In the genomic region with DNA sequence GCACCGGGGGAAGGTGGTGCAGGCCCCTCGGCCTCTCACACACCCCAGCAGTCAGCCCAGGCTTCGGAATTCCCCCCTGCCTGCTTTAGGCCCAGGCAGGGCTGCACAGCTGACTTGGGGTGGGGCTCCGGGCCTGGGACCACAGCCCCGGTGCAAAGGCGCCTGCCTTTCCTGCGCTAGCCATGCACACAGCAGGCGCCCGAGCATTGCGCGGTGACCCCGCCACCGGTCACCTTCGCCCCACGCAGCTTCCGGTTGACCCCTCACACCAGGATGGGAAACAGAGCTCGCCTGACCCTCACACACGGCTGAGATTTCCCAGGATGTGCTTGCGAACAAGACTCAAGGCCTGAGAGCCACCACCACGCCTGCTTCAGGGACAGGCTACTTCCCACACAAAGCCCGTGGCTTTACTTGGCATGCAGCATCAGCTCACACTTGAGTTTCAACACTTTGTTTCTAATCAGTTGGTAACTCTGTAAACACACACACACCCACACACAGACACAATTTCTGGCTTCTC, we compare ENCODE assay signal across 15 cellular contexts. TPM values are rescaled to one million over a fixed set of nuclear protein-coding genes. Genes with fewer than 3 reads are reported as not detected.
DNase-seq lines count a peak whose midpoint lies in the region; ATAC-seq and TF ChIP-seq lines count a peak whose summit lies in the region.
"Had no signal": no experiment of that assay in that cellular context is flagged by ENCODE, and none has a peak within 500 bp of the region (broad histone marks: within the 10 kb centered on the region; RNA-seq: fewer than 3 reads in every experiment).

No MANE protein-coding gene starts in this region.

- H3K27ac Mint-ChIP-seq in activated T-cell treated with anti-CD3 and anti-CD28 coated beads, Interleukin-2, amount 50 U/mL, for 24 hours = peak overlapping the region; percentile 9

- H3K4me1 ChIP-seq in liver (ENCODE audit: control insufficient read depth in 4 of 4, insufficient read depth in 4 of 4, low read length in 3 of 4) (peaks cover 0 to 4% (median 0%) of the 10 kb centered on the region in 4 donors), testis (peaks cover 7% of the 10 kb centered on the region)
- H3K4me1 ChIP-seq: breast epithelium had no signal

- DNase-seq in activated T-cell treated with anti-CD3 and anti-CD28 coated beads, Interleukin-2, amount 50 U/mL, for 24 hours = no peak
- DNase-seq in activated T-cell treated with anti-CD3 and anti-CD28 coated beads for 4 hours = no peak
- peak; percentile 60 for DNase-seq in choroid plexus epithelial cell (ENCODE audit: low read depth)
- peak; percentile 67 for DNase-seq in testis
- no peak for DNase-seq in GM10248 (ENCODE audit: extremely low spot score)
- no peak for DNase-seq in NCI-H526 treated with DMSO at 0.1 percent for 48 hours (lab: John Stamatoyannopoulos, UW)
- DNase-seq: DMS 273 treated with DMSO at 0.1 percent for 48 hours, NCI-H1417, NCI-H510A, OCI-M1 had no signal

- H3K4me1 Mint-ChIP-seq in activated T-cell treated with anti-CD3 and anti-CD28 coated beads, Interleukin-2, amount 50 U/mL, for 24 hours (ENCODE audit: low read depth) = peaks cover 14% of the 10 kb centered on the region

- no peak for TF ChIP-seq RAD21 in liver (IDR thresholded peaks at IDR 0.05)

- intact Hi-C loops in testis (cut with DNase I; ENCODE audit: low total_unique reads) = no loop called here

- no peak overlapping the region for H3K4me3 Mint-ChIP-seq in activated T-cell treated with anti-CD3 and anti-CD28 coated beads, Interleukin-2, amount 50 U/mL, for 24 hours

- no peak for TF ChIP-seq POLR2A in testis (IDR thresholded peaks at IDR 0.05)

- H3K9ac ChIP-seq in liver (ENCODE audit: low read depth in 1 of 2, low read length in 2 of 2) = no peak overlapping the region

- CTCF ChIA-PET in GM10248 (lab: Yijun Ruan, JAX) = interaction anchor here (1.0 to 1.6 kb wide), 4 partner anchors 12 to 129 kb away, joined by 3 to 4 read pairs (median 4); a partner anchor contains a TSS

- 88% methylated on average over 21 of the region's 21 CpGs for WGBS in liver
- 76 to 84% methylated on average over 9 to 21 of the region's 21 CpGs for WGBS in testis, 2 donors

- peaks cover 37% of the 10 kb centered on the region for H3K36me3 Mint-ChIP-seq in activated T-cell treated with anti-CD3 and anti-CD28 coated beads, Interleukin-2, amount 50 U/mL, for 24 hours (ENCODE audit: low read depth)

- H3K36me3 ChIP-seq in liver (ENCODE audit: control insufficient read depth in 4 of 4, insufficient read depth in 3 of 4, low read depth in 1 of 4, low read length in 3 of 4) (peaks cover 10 to 28% (median 21%) of the 10 kb centered on the region in 4 donors), testis (ENCODE audit: low read depth, missing control alignments) (no peaks in the 10 kb centered on the region)
- H3K36me3 ChIP-seq: breast epithelium had no signal

- peaks cover 0 to 1% (median 0%) of the 10 kb centered on the region in 4 donors for H3K9me3 ChIP-seq in liver (ENCODE audit: control insufficient read depth in 4 of 4, low read length in 3 of 4)
- no peaks in the 10 kb centered on the region for H3K9me3 ChIP-seq in testis

- POLR2A ChIA-PET in GM10248 (lab: Yijun Ruan, JAX) = no interaction called here

- H3K27me3 ChIP-seq in liver (ENCODE audit: control insufficient read depth in 4 of 4, insufficient read depth in 4 of 4, low read length in 3 of 4) (no peaks in the 10 kb centered on the region), testis (no peaks in the 10 kb centered on the region)
- H3K27me3 ChIP-seq: breast epithelium, tibial nerve had no signal

- H3K27ac ChIP-seq in liver (ENCODE audit: low read depth in 1 of 2, low read length in 2 of 2) (peak overlapping the region; percentile 6 to 42), testis (no peak overlapping the region)
- H3K27ac ChIP-seq: tibial nerve had no signal

- H3K4me3 ChIP-seq in choroid plexus epithelial cell (ENCODE audit: low read depth, low read length) = no peak overlapping the region
- H3K4me3 ChIP-seq in liver (ENCODE audit: low read depth in 1 of 3, low read length in 3 of 3) = no peak overlapping the region
- H3K4me3 ChIP-seq in testis = no peak overlapping the region
- H3K4me3 ChIP-seq: breast epithelium, K562, tibial nerve had no signal

- TF ChIP-seq CTCF in choroid plexus epithelial cell (conservative IDR thresholded peaks at IDR 0.05; ENCODE audit: low read depth, low read length) = no peak
- TF ChIP-seq CTCF in liver (IDR thresholded peaks at IDR 0.05; ENCODE audit: low read depth, low read length, missing input control) = no peak
- no peak for TF ChIP-seq CTCF in testis (IDR thresholded peaks at IDR 0.05)
- no peak for TF ChIP-seq CTCF in GM10248 (IDR thresholded peaks at IDR 0.05; ENCODE audit: control extremely low read depth, extremely low read depth, low read depth, missing control alignments)

- H3K27me3 Mint-ChIP-seq in activated T-cell treated with anti-CD3 and anti-CD28 coated beads, Interleukin-2, amount 50 U/mL, for 24 hours = no peaks in the 10 kb centered on the region

- H3K9me3 Mint-ChIP-seq in activated T-cell treated with anti-CD3 and anti-CD28 coated beads, Interleukin-2, amount 50 U/mL, for 24 hours = no peaks in the 10 kb centered on the region

- ATAC-seq in GM18511 (IDR thresholded peaks at IDR 0.05; ENCODE audit: unreplicated experiment) = no peak
- ATAC-seq: K562 had no signal

TF ChIP-seq in liver, 16 proteins besides CTCF, POLR2A, EP300 and RAD21:
- TF ChIP-seq RXRA (IDR thresholded peaks at IDR 0.05) = no peak
- TF ChIP-seq, protein P1, sequence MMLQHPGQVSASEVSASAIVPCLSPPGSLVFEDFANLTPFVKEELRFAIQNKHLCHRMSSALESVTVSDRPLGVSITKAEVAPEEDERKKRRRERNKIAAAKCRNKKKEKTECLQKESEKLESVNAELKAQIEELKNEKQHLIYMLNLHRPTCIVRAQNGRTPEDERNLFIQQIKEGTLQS (IDR thresholded peaks at IDR 0.05) = no peak
- no peak for TF ChIP-seq HNF4G (IDR thresholded peaks at IDR 0.05)
- TF ChIP-seq SP1 (IDR thresholded peaks at IDR 0.05) = no peak
- no peak for TF ChIP-seq YY1 (IDR thresholded peaks at IDR 0.05)
- no peak for TF ChIP-seq EGR1 (IDR thresholded peaks at IDR 0.05; ENCODE audit: low read depth in 2 of 2)
- TF ChIP-seq GABPA (IDR thresholded peaks at IDR 0.05 in 1 of 2, conservative IDR thresholded peaks at IDR 0.05 in 1 of 2) = no peak
- TF ChIP-seq FOXA1 (IDR thresholded peaks at IDR 0.05) = no peak
- TF ChIP-seq, protein P2, sequence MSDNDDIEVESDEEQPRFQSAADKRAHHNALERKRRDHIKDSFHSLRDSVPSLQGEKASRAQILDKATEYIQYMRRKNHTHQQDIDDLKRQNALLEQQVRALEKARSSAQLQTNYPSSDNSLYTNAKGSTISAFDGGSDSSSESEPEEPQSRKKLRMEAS (IDR thresholded peaks at IDR 0.05) = no peak
- no peak for TF ChIP-seq HNF4A (conservative IDR thresholded peaks at IDR 0.05)
- no peak for TF ChIP-seq NR2F2 (IDR thresholded peaks at IDR 0.05)

RNA-seq across cellular contexts. Expression of a gene that starts 46.0 kb away (rescaled TPM):
- total RNA-seq in liver (10 to 100 TPM; 47.8 to 86.4 TPM), testis (100 to 1,000 TPM in 1 of 2 donors, 10 to 100 TPM in 1; 87.0 to 143 TPM)
- polyA plus RNA-seq in liver (100 to 1,000 TPM in 1 of 2 donors, 10 to 100 TPM in 1; 49.3 to 107 TPM), testis (ENCODE audit: insufficient read depth, low read depth, low replicate concordance) (72.5 TPM)

RNA-seq across cellular contexts. Expression of a gene that starts 59.0 kb away (rescaled TPM):
- total RNA-seq in liver = 10 to 100 TPM; 12.2 to 31.5 TPM
- 10 to 100 TPM; 21.3 to 61.0 TPM for polyA plus RNA-seq in liver
- total RNA-seq in testis = 1 to 10 TPM; 5.0 to 6.6 TPM
- polyA plus RNA-seq in testis (ENCODE audit: insufficient read depth, low read depth, low replicate concordance) = 6.0 TPM
- total RNA-seq: K562 had no signal

Comparison
In these comparisons a context has a peak if more than half of its experiments do, and no peak if none do; other contexts are left out.
1. DNase-seq: peak in choroid plexus epithelial cell (single experiment) and testis (single experiment); none in activated T-cell treated with anti-CD3 and anti-CD28 coated beads, Interleukin-2, amount 50 U/mL, for 24 hours (single experiment), activated T-cell treated with anti-CD3 and anti-CD28 coated beads for 4 hours (single experiment), GM10248 (single experiment) and NCI-H526 treated with DMSO at 0.1 percent for 48 hours (single experiment).
2. H3K27ac ChIP-seq: peak in liver (2 of 2); none in testis (0 of 2).